Comparison of ENCODE assay signal across 30 cellular contexts in genomic region chr12:34334953-34335743, GRCh38.
"Had no signal": no experiment of that assay in that cellular context is flagged by ENCODE, and none has a peak within 500 bp of the region (broad histone marks: within the 10 kb centered on the region; RNA-seq: fewer than 3 reads in every experiment).

No MANE protein-coding gene starts in this region.

- H3K36me3 ChIP-seq: ascending aorta, breast epithelium, cardiac muscle cell had no signal

- H3K36me3 Mint-ChIP-seq: activated CD4-positive, alpha-beta memory T cell treated with anti-CD3 and anti-CD28 coated beads for 36 hours; activated naive CD8-positive, alpha-beta T cell treated with anti-CD3 and anti-CD28 coated beads, Interleukin-2, amount 10 ng/mL, durations not matched to agents 7 days and 5 days; brain had no signal

- H3K27me3 Mint-ChIP-seq: activated CD4-positive, alpha-beta memory T cell treated with anti-CD3 and anti-CD28 coated beads for 36 hours; activated CD4-positive, alpha-beta T cell treated with anti-CD3 and anti-CD28 coated beads for 36 hours; activated CD4-positive, alpha-beta T cell treated with anti-CD3 and anti-CD28 coated beads, Interleukin-2, amount 10 ng/mL, durations not matched to agents 24 days and 14 days; activated CD8-positive, alpha-beta memory T cell treated with anti-CD3 and anti-CD28 coated beads, Interleukin-2, amount 10 ng/mL, durations not matched to agents 7 days and 5 days; activated naive CD4-positive, alpha-beta T cell treated with anti-CD3 and anti-CD28 coated beads, Interleukin-2, amount 10 ng/mL, durations not matched to agents 7 days and 5 days; brain; central memory CD8-positive, alpha-beta T cell; dendritic cell treated with granulocyte-macrophage colony-stimulating factor and Interleukin-4, amounts not matched to agents 40 ng/mL and 50 ng/mL, for 4 days had no signal

- H3K4me1 Mint-ChIP-seq: activated CD4-positive, alpha-beta T cell treated with anti-CD3 and anti-CD28 coated beads for 36 hours; activated CD4-positive, alpha-beta T cell treated with anti-CD3 and anti-CD28 coated beads, Interleukin-2, amount 10 ng/mL, durations not matched to agents 24 days and 14 days; activated CD8-positive, alpha-beta memory T cell treated with anti-CD3 and anti-CD28 coated beads, Interleukin-2, amount 10 ng/mL, durations not matched to agents 7 days and 5 days; activated naive CD4-positive, alpha-beta T cell treated with anti-CD3 and anti-CD28 coated beads, Interleukin-2, amount 10 ng/mL, durations not matched to agents 7 days and 5 days; activated naive CD8-positive, alpha-beta T cell treated with anti-CD3 and anti-CD28 coated beads, Interleukin-2, amount 10 ng/mL, durations not matched to agents 7 days and 5 days; brain; central memory CD8-positive, alpha-beta T cell; endodermal cell had no signal

- FAIRE-seq: frontal cortex had no signal

- H3K9me3 Mint-ChIP-seq: activated CD4-positive, alpha-beta T cell treated with anti-CD3 and anti-CD28 coated beads, Interleukin-2, amount 10 ng/mL, durations not matched to agents 24 days and 14 days had no signal

- H3K27me3 ChIP-seq: ascending aorta, cardiac muscle cell had no signal

- DNase-seq: activated CD4-positive, alpha-beta memory T cell treated with anti-CD3 and anti-CD28 coated beads for 36 hours; activated CD4-positive, alpha-beta T cell treated with anti-CD3 and anti-CD28 coated beads for 36 hours; activated CD4-positive, alpha-beta T cell treated with anti-CD3 and anti-CD28 coated beads, Interleukin-2, amount 10 ng/mL, durations not matched to agents 24 days and 14 days; activated CD4-positive, CD25-positive, alpha-beta regulatory T cell; activated CD4-positive, CD25-positive, alpha-beta regulatory T cell treated with anti-CD3 and anti-CD28 coated beads, Interleukin-2, amount 50 U/mL, for 72 hours; activated CD8-positive, alpha-beta memory T cell treated with anti-CD3 and anti-CD28 coated beads, Interleukin-2, amount 10 ng/mL, durations not matched to agents 7 days and 5 days; activated CD8-positive, alpha-beta memory T cell treated with anti-CD3 and anti-CD28 coated beads, Interleukin-2, amount 50 U/mL, for 4 hours; activated CD8-positive, alpha-beta T cell treated with anti-CD3 and anti-CD28 coated beads, Interleukin-2, amount 10 ng/mL, durations not matched to agents 7 days and 5 days; activated effector memory CD4-positive, alpha-beta T cell treated with anti-CD3 and anti-CD28 coated beads, Interleukin-2, amount 50 U/mL, for 16 hours; activated naive CD4-positive, alpha-beta T cell treated with anti-CD3 and anti-CD28 coated beads, Interleukin-2, amount 10 ng/mL, durations not matched to agents 7 days and 5 days; activated naive CD8-positive, alpha-beta T cell treated with anti-CD3 and anti-CD28 coated beads, Interleukin-2, amount 10 ng/mL, durations not matched to agents 7 days and 5 days; activated T-cell treated with anti-CD3 and anti-CD28 coated beads, Interleukin-2, amount 50 U/mL, for 1 hour; activated T-cell treated with anti-CD3 and anti-CD28 coated beads, Interleukin-2, amount 50 U/mL, for 48 hours; dorsolateral prefrontal cortex; effector memory CD4-positive, alpha-beta T cell; endodermal cell; foreskin fibroblast; head of caudate nucleus; hippocampal formation had no signal

- H3K4me3 Mint-ChIP-seq: activated CD4-positive, alpha-beta memory T cell treated with anti-CD3 and anti-CD28 coated beads for 36 hours; activated CD4-positive, alpha-beta T cell treated with anti-CD3 and anti-CD28 coated beads for 36 hours; activated CD4-positive, alpha-beta T cell treated with anti-CD3 and anti-CD28 coated beads, Interleukin-2, amount 10 ng/mL, durations not matched to agents 24 days and 14 days; activated CD8-positive, alpha-beta memory T cell treated with anti-CD3 and anti-CD28 coated beads, Interleukin-2, amount 10 ng/mL, durations not matched to agents 7 days and 5 days; activated CD8-positive, alpha-beta T cell treated with anti-CD3 and anti-CD28 coated beads, Interleukin-2, amount 10 ng/mL, durations not matched to agents 7 days and 5 days; activated naive CD4-positive, alpha-beta T cell treated with anti-CD3 and anti-CD28 coated beads, Interleukin-2, amount 10 ng/mL, durations not matched to agents 7 days and 5 days; activated naive CD8-positive, alpha-beta T cell treated with anti-CD3 and anti-CD28 coated beads, Interleukin-2, amount 10 ng/mL, durations not matched to agents 7 days and 5 days; activated T-helper 1 cell treated with anti-CD3 and anti-CD28 coated beads, Interleukin-12 subunit alpha, Interleukin-12 subunit beta, Interleukin-2, Interleukin-4 antibody, amounts not matched to agents 30 ng/mL and 10 ng/mL and 1 ng/mL, durations not matched to agents 14 hours and 24 hours and 36 hours; brain; central memory CD8-positive, alpha-beta T cell; dendritic cell treated with granulocyte-macrophage colony-stimulating factor and Interleukin-4, amounts not matched to agents 40 ng/mL and 50 ng/mL, for 4 days; endodermal cell had no signal

- H3K4me1 ChIP-seq: ascending aorta, breast epithelium had no signal

- H3K27ac Mint-ChIP-seq: activated CD4-positive, alpha-beta memory T cell treated with anti-CD3 and anti-CD28 coated beads for 36 hours; activated CD4-positive, alpha-beta T cell treated with anti-CD3 and anti-CD28 coated beads for 36 hours; activated CD4-positive, alpha-beta T cell treated with anti-CD3 and anti-CD28 coated beads, Interleukin-2, amount 10 ng/mL, durations not matched to agents 24 days and 14 days; activated CD8-positive, alpha-beta memory T cell treated with anti-CD3 and anti-CD28 coated beads, Interleukin-2, amount 10 ng/mL, durations not matched to agents 7 days and 5 days; activated CD8-positive, alpha-beta T cell treated with anti-CD3 and anti-CD28 coated beads, Interleukin-2, amount 10 ng/mL, durations not matched to agents 7 days and 5 days; activated naive CD4-positive, alpha-beta T cell treated with anti-CD3 and anti-CD28 coated beads, Interleukin-2, amount 10 ng/mL, durations not matched to agents 7 days and 5 days; activated naive CD4-positive, alpha-beta T cell treated with anti-CD3 and anti-CD28 coated beads, Interleukin-2, amount 50 U/mL, for 72 hours; activated naive CD8-positive, alpha-beta T cell treated with anti-CD3 and anti-CD28 coated beads, Interleukin-2, amount 10 ng/mL, durations not matched to agents 7 days and 5 days; activated T-helper 1 cell treated with anti-CD3 and anti-CD28 coated beads, Interleukin-12 subunit alpha, Interleukin-12 subunit beta, Interleukin-2, Interleukin-4 antibody, amounts not matched to agents 30 ng/mL and 10 ng/mL and 1 ng/mL, durations not matched to agents 14 hours and 24 hours and 36 hours; activated T-helper 2 cell treated with anti-CD3 and anti-CD28 coated beads, Interferon-gamma antibody, Interleukin-2, Interleukin-4, amounts not matched to agents 10 μg/mL and 5 μg/mL and 100 μg/mL, durations not matched to agents 14 hours and 24 hours and 36 hours; brain; dendritic cell treated with granulocyte-macrophage colony-stimulating factor and Interleukin-4, amounts not matched to agents 40 ng/mL and 50 ng/mL, for 4 days; endodermal cell had no signal

- ATAC-seq: activated CD4-positive, alpha-beta T cell treated with anti-CD3 and anti-CD28 coated beads for 36 hours; activated CD8-positive, alpha-beta memory T cell treated with anti-CD3 and anti-CD28 coated beads, Interleukin-2, amount 10 ng/mL, durations not matched to agents 7 days and 5 days; activated CD8-positive, alpha-beta T cell treated with anti-CD3 and anti-CD28 coated beads, Interleukin-2, amount 10 ng/mL, durations not matched to agents 7 days and 5 days; activated naive CD4-positive, alpha-beta T cell treated with anti-CD3 and anti-CD28 coated beads, Interleukin-2, amount 50 U/mL, for 72 hours had no signal

- H3K4me3 ChIP-seq: ascending aorta, breast epithelium, cardiac muscle cell, coronary artery, dorsolateral prefrontal cortex had no signal

- H3K27ac ChIP-seq: ascending aorta, breast epithelium, cardiac muscle cell, coronary artery, dorsolateral prefrontal cortex had no signal
